ENCODE assay signal across 30 cellular contexts in genomic region chr3:156351783-156352182, GRCh38.
"Had no signal": no experiment of that assay in that cellular context is flagged by ENCODE, and none has a peak within 500 bp of the region (broad histone marks: within the 10 kb centered on the region; RNA-seq: fewer than 3 reads in every experiment).

No MANE protein-coding gene starts in this region.

- H3K4me3 Mint-ChIP-seq: activated CD4-positive, alpha-beta memory T cell treated with anti-CD3 and anti-CD28 coated beads, Interleukin-2, amount 10 ng/mL, durations not matched to agents 7 days and 5 days; activated CD8-positive, alpha-beta memory T cell treated with anti-CD3 and anti-CD28 coated beads, Interleukin-2, amount 10 ng/mL, durations not matched to agents 7 days and 5 days; activated naive CD4-positive, alpha-beta T cell treated with anti-CD3 and anti-CD28 coated beads, Interleukin-2, amount 10 ng/mL, durations not matched to agents 7 days and 5 days; activated naive CD8-positive, alpha-beta T cell; activated naive CD8-positive, alpha-beta T cell treated with anti-CD3 and anti-CD28 coated beads, Interleukin-2, amount 50 U/mL, for 24 hours; central memory CD8-positive, alpha-beta T cell had no signal

- H3K9me3 Mint-ChIP-seq: activated CD4-positive, alpha-beta memory T cell treated with anti-CD3 and anti-CD28 coated beads, Interleukin-2, amount 10 ng/mL, durations not matched to agents 7 days and 5 days; activated naive CD4-positive, alpha-beta T cell treated with anti-CD3 and anti-CD28 coated beads, Interleukin-2, amount 10 ng/mL, durations not matched to agents 7 days and 5 days; activated naive CD8-positive, alpha-beta T cell treated with anti-CD3 and anti-CD28 coated beads, Interleukin-2, amount 50 U/mL, for 24 hours; central memory CD8-positive, alpha-beta T cell had no signal

- H3K27ac Mint-ChIP-seq: activated CD4-positive, alpha-beta memory T cell treated with anti-CD3 and anti-CD28 coated beads, Interleukin-2, amount 10 ng/mL, durations not matched to agents 7 days and 5 days; activated CD8-positive, alpha-beta memory T cell treated with anti-CD3 and anti-CD28 coated beads, Interleukin-2, amount 10 ng/mL, durations not matched to agents 7 days and 5 days; activated naive CD4-positive, alpha-beta T cell treated with anti-CD3 and anti-CD28 coated beads, Interleukin-2, amount 10 ng/mL, durations not matched to agents 7 days and 5 days; activated naive CD8-positive, alpha-beta T cell; activated naive CD8-positive, alpha-beta T cell treated with anti-CD3 and anti-CD28 coated beads, Interleukin-2, amount 50 U/mL, for 24 hours had no signal

- H3K27ac ChIP-seq: ascending aorta, cardiac muscle cell, WERI-Rb-1 had no signal

- H3K4me1 Mint-ChIP-seq: activated CD8-positive, alpha-beta memory T cell treated with anti-CD3 and anti-CD28 coated beads, Interleukin-2, amount 10 ng/mL, durations not matched to agents 7 days and 5 days; activated naive CD8-positive, alpha-beta T cell treated with anti-CD3 and anti-CD28 coated beads, Interleukin-2, amount 50 U/mL, for 24 hours; central memory CD8-positive, alpha-beta T cell had no signal

- H3K36me3 Mint-ChIP-seq: activated CD8-positive, alpha-beta memory T cell treated with anti-CD3 and anti-CD28 coated beads, Interleukin-2, amount 10 ng/mL, durations not matched to agents 7 days and 5 days; activated naive CD4-positive, alpha-beta T cell treated with anti-CD3 and anti-CD28 coated beads, Interleukin-2, amount 10 ng/mL, durations not matched to agents 7 days and 5 days; activated naive CD8-positive, alpha-beta T cell had no signal

- H3K4me3 ChIP-seq: ascending aorta, cardiac muscle cell, MG63 had no signal

- DNase-seq: activated CD4-positive, alpha-beta memory T cell treated with anti-CD3 and anti-CD28 coated beads, Interleukin-2, amount 10 ng/mL, durations not matched to agents 7 days and 5 days; activated CD4-positive, alpha-beta T cell treated with anti-CD3 and anti-CD28 coated beads for 1 hour; activated CD4-positive, alpha-beta T cell treated with anti-CD3 and anti-CD28 coated beads for 48 hours; activated CD4-positive, CD25-positive, alpha-beta regulatory T cell; activated CD8-positive, alpha-beta memory T cell treated with anti-CD3 and anti-CD28 coated beads for 24 hours; activated CD8-positive, alpha-beta memory T cell treated with anti-CD3 and anti-CD28 coated beads, Interleukin-2, amount 10 ng/mL, durations not matched to agents 7 days and 5 days; activated CD8-positive, alpha-beta memory T cell treated with anti-CD3 and anti-CD28 coated beads, Interleukin-2, amount 50 U/mL, for 48 hours; activated effector memory CD4-positive, alpha-beta T cell treated with Interleukin-2 at 50 U/mL for 16 hours; activated naive CD4-positive, alpha-beta T cell treated with anti-CD3 and anti-CD28 coated beads, Interleukin-2, amount 10 ng/mL, durations not matched to agents 7 days and 5 days; activated naive CD8-positive, alpha-beta T cell treated with anti-CD3 and anti-CD28 coated beads, Interleukin-2, amount 50 U/mL, for 24 hours; activated T-cell treated with anti-CD3 and anti-CD28 coated beads, Interleukin-2, amount 50 U/mL, for 48 hours; amniotic stem cell; Kasumi-1; MG63; MV-4-11; NCI-H1092; NCI-H1436 treated with DMSO at 0.1 percent for 48 hours; NCI-H1694 treated with DMSO at 0.1 percent for 48 hours; NCI-H2029; NCI-H345; NCI-H524 treated with DMSO at 0.1 percent for 48 hours; RPMI8226; SIG-M5; T1000; WERI-Rb-1 had no signal

- H3K27me3 ChIP-seq: ascending aorta, cardiac muscle cell, MG63 had no signal

- H3K36me3 ChIP-seq: ascending aorta, cardiac muscle cell, MG63, WERI-Rb-1 had no signal

- ATAC-seq: activated CD8-positive, alpha-beta memory T cell treated with anti-CD3 and anti-CD28 coated beads, Interleukin-2, amount 10 ng/mL, durations not matched to agents 7 days and 5 days; activated naive CD8-positive, alpha-beta T cell treated with anti-CD3 and anti-CD28 coated beads, Interleukin-2, amount 50 U/mL, for 24 hours; Panc1 had no signal

- H3K9me3 ChIP-seq: ascending aorta, MG63 had no signal

- H3K27me3 Mint-ChIP-seq: activated naive CD8-positive, alpha-beta T cell; central memory CD8-positive, alpha-beta T cell had no signal
